ENCODE assay signal across 32 cellular contexts in genomic region chr10:105044902-105045301, GRCh38.
"Had no signal": no experiment of that assay in that cellular context is flagged by ENCODE, and none has a peak within 500 bp of the region (broad histone marks: within the 10 kb centered on the region; RNA-seq: fewer than 3 reads in every experiment).

No MANE protein-coding gene starts in this region.

- ATAC-seq: Panc1, Right ventricle myocardium inferior, SK-N-SH treated with all-trans-retinoic acid at 6 μM for 48 hours had no signal

- H3K9me3 ChIP-seq: SJCRH30 had no signal

- H3K4me2 ChIP-seq: PC-9 had no signal

- H3K27me3 ChIP-seq: SJCRH30 had no signal

- H2AFZ ChIP-seq: PC-9 had no signal

- H3K4me1 ChIP-seq: SJCRH30 had no signal

- H3K4me3 ChIP-seq: PC-9, SJCRH30, SK-N-MC had no signal

- H3K27ac ChIP-seq: PC-9, RWPE1, SJCRH30, SK-N-MC had no signal

- H3K36me3 ChIP-seq: SJCRH30 had no signal

- DNase-seq: Kasumi-1, NCI-H1048, NCI-H1092 treated with DMSO at 0.1 percent for 48 hours, NCI-H1105 treated with DMSO at 0.1 percent for 48 hours, NCI-H1417, NCI-H1436, NCI-H146, NCI-H1694, NCI-H187, NCI-H1930, NCI-H2029 treated with DMSO at 0.1 percent for 48 hours, NCI-H2081 treated with DMSO at 0.1 percent for 48 hours, NCI-H2107, NCI-H2171, NCI-H226, NCI-H446 treated with DMSO at 0.1 percent for 48 hours, NCI-H510A, NCI-H524, NCI-H526, NCI-H69, NCI-H748 treated with DMSO at 0.1 percent for 48 hours, NCI-H82, PC-9, SHP77, SIG-M5, SJCRH30, T-helper 1 cell had no signal
